Comparison of ENCODE assay signal across 12 cellular contexts in genomic region chr12:2387051-2387834, GRCh38.
DNase-seq lines count a peak whose midpoint lies in the region; ATAC-seq and TF ChIP-seq lines count a peak whose summit lies in the region.
"Had no signal": no experiment of that assay in that cellular context is flagged by ENCODE, and none has a peak within 500 bp of the region (broad histone marks: within the 10 kb centered on the region; RNA-seq: fewer than 3 reads in every experiment).

No MANE protein-coding gene starts in this region.

- no peaks in the 10 kb centered on the region for H3K79me2 ChIP-seq in PC-3 (ENCODE audit: low read length)

- no peaks in the 10 kb centered on the region for H3K36me3 ChIP-seq in PC-3 (ENCODE audit: low read depth, low read length)
- H3K36me3 ChIP-seq: BLaER1 treated with 17β-estradiol and CSF1 and Interleukin-3, amounts not matched to agents 10 nM and 100 nM; brain microvascular endothelial cell; vagina had no signal

- peaks cover 33% of the 10 kb centered on the region for H3K27me3 ChIP-seq in PC-3 (ENCODE audit: low read length)
- H3K27me3 ChIP-seq: BLaER1 treated with 17β-estradiol and CSF1 and Interleukin-3, amounts not matched to agents 10 nM and 100 nM; brain microvascular endothelial cell; vagina had no signal

- no peaks in the 10 kb centered on the region for H3K9me3 Mint-ChIP-seq in natural killer cell treated with Interleukin-12 subunit alpha and Interleukin-12 subunit beta and Interleukin-15 and Interleukin-18, amount 100 ng/mL, for 72 hours
- no peaks in the 10 kb centered on the region for H3K9me3 Mint-ChIP-seq in natural killer cell
- H3K9me3 Mint-ChIP-seq in HFFc6: no peaks in the 10 kb centered on the region
- H3K9me3 Mint-ChIP-seq in activated CD4-positive, alpha-beta memory T cell treated with anti-CD3 and anti-CD28 coated beads for 36 hours: no peaks in the 10 kb centered on the region
- H3K9me3 Mint-ChIP-seq: memory B cell had no signal

- H3K4me1 Mint-ChIP-seq in natural killer cell treated with Interleukin-12 subunit alpha and Interleukin-12 subunit beta and Interleukin-15 and Interleukin-18, amount 100 ng/mL, for 72 hours (ENCODE audit: low read depth in 2 of 2): no peaks in the 10 kb centered on the region
- no peaks in the 10 kb centered on the region for H3K4me1 Mint-ChIP-seq in natural killer cell
- peaks cover 21% of the 10 kb centered on the region for H3K4me1 Mint-ChIP-seq in HFFc6 (ENCODE audit: low read depth)
- no peaks in the 10 kb centered on the region for H3K4me1 Mint-ChIP-seq in activated CD4-positive, alpha-beta memory T cell treated with anti-CD3 and anti-CD28 coated beads for 36 hours (ENCODE audit: low read depth)
- H3K4me1 Mint-ChIP-seq: memory B cell had no signal

- H4K20me1 ChIP-seq in PC-3 (ENCODE audit: low read length): no peaks in the 10 kb centered on the region
- H4K20me1 ChIP-seq: BLaER1 treated with 17β-estradiol and CSF1 and Interleukin-3, amounts not matched to agents 10 nM and 100 nM had no signal

- no peaks in the 10 kb centered on the region for H3K9me3 ChIP-seq in PC-3 (ENCODE audit: low read length)
- H3K9me3 ChIP-seq: BLaER1 treated with 17β-estradiol and CSF1 and Interleukin-3, amounts not matched to agents 10 nM and 100 nM; vagina had no signal

- CTCF ChIA-PET in activated CD4-positive, alpha-beta memory T cell treated with anti-CD3 and anti-CD28 coated beads for 36 hours (lab: Charles Lee): interaction anchor here (1.0 to 1.3 kb wide), 2 partner anchors 14 to 196 kb away, joined by 3 read pairs; no protein-coding TSS in a partner anchor
- CTCF ChIA-PET in PC-3 (lab: Charles Lee): no interaction called here

- H3K4me3 ChIP-seq in PC-3 (ENCODE audit: low read length): no peak overlapping the region
- H3K4me3 ChIP-seq: BLaER1 treated with 17β-estradiol and CSF1 and Interleukin-3, amounts not matched to agents 10 nM and 100 nM; vagina had no signal

- no peak overlapping the region for H3K4me2 ChIP-seq in PC-3 (ENCODE audit: low read length)
- H3K4me2 ChIP-seq: BLaER1 treated with 17β-estradiol and CSF1 and Interleukin-3, amounts not matched to agents 10 nM and 100 nM had no signal

- no peaks in the 10 kb centered on the region for H3F3A ChIP-seq in PC-3 (ENCODE audit: low read length, unreplicated experiment)

- peak in 1 of 2 donors; percentile 73 for ATAC-seq in natural killer cell treated with Interleukin-12 subunit alpha and Interleukin-12 subunit beta and Interleukin-15 and Interleukin-18, amount 100 ng/mL, for 72 hours
- ATAC-seq in natural killer cell: no peak
- no peak for ATAC-seq in PC-3

- no TSS peak for BruUV-seq in PC-3 (replicated peaks; lab: Mats Ljungman, UMichigan)

- no peak overlapping the region for H3K9ac ChIP-seq in PC-3 (ENCODE audit: low read length)
- H3K9ac ChIP-seq: BLaER1 treated with 17β-estradiol and CSF1 and Interleukin-3, amounts not matched to agents 10 nM and 100 nM had no signal

- peaks cover 14 to 19% of the 10 kb centered on the region in 2 donors for H3K27me3 Mint-ChIP-seq in natural killer cell treated with Interleukin-12 subunit alpha and Interleukin-12 subunit beta and Interleukin-15 and Interleukin-18, amount 100 ng/mL, for 72 hours
- H3K27me3 Mint-ChIP-seq in natural killer cell (ENCODE audit: low read depth in 2 of 2): peaks cover 5 to 7% of the 10 kb centered on the region in 2 donors
- H3K27me3 Mint-ChIP-seq in HFFc6 (ENCODE audit: insufficient read depth): no peaks in the 10 kb centered on the region
- peaks cover 23% of the 10 kb centered on the region for H3K27me3 Mint-ChIP-seq in activated CD4-positive, alpha-beta memory T cell treated with anti-CD3 and anti-CD28 coated beads for 36 hours

- no peaks in the 10 kb centered on the region for H3K36me3 Mint-ChIP-seq in natural killer cell treated with Interleukin-12 subunit alpha and Interleukin-12 subunit beta and Interleukin-15 and Interleukin-18, amount 100 ng/mL, for 72 hours
- H3K36me3 Mint-ChIP-seq in natural killer cell: no peaks in the 10 kb centered on the region
- peaks cover 6% of the 10 kb centered on the region for H3K36me3 Mint-ChIP-seq in HFFc6 (ENCODE audit: low read depth)
- no peaks in the 10 kb centered on the region for H3K36me3 Mint-ChIP-seq in activated CD4-positive, alpha-beta memory T cell treated with anti-CD3 and anti-CD28 coated beads for 36 hours
- H3K36me3 Mint-ChIP-seq: memory B cell had no signal

- no peak overlapping the region for H2AFZ ChIP-seq in PC-3 (ENCODE audit: low read length)

- POLR2A ChIA-PET in activated CD4-positive, alpha-beta memory T cell treated with anti-CD3 and anti-CD28 coated beads for 36 hours (lab: Charles Lee): no interaction called here
- POLR2A ChIA-PET in PC-3 (lab: Charles Lee; ENCODE audit: unreplicated experiment): no interaction called here

- no peak overlapping the region for H3K4me3 Mint-ChIP-seq in natural killer cell treated with Interleukin-12 subunit alpha and Interleukin-12 subunit beta and Interleukin-15 and Interleukin-18, amount 100 ng/mL, for 72 hours
- no peak overlapping the region for H3K4me3 Mint-ChIP-seq in natural killer cell
- H3K4me3 Mint-ChIP-seq in HFFc6: no peak overlapping the region
- no peak overlapping the region for H3K4me3 Mint-ChIP-seq in activated CD4-positive, alpha-beta memory T cell treated with anti-CD3 and anti-CD28 coated beads for 36 hours
- H3K4me3 Mint-ChIP-seq: memory B cell had no signal

- H3K9me2 ChIP-seq in PC-3 (replicated peaks; ENCODE audit: low read length): no peaks in the 10 kb centered on the region

- H3K27ac ChIP-seq in PC-3 (ENCODE audit: low read length): no peak overlapping the region
- H3K27ac ChIP-seq: BLaER1 treated with 17β-estradiol and CSF1 and Interleukin-3, amounts not matched to agents 10 nM and 100 nM; brain microvascular endothelial cell; vagina had no signal

- H3K27ac Mint-ChIP-seq in natural killer cell treated with Interleukin-12 subunit alpha and Interleukin-12 subunit beta and Interleukin-15 and Interleukin-18, amount 100 ng/mL, for 72 hours: no peak overlapping the region
- no peak overlapping the region for H3K27ac Mint-ChIP-seq in natural killer cell
- no peak overlapping the region for H3K27ac Mint-ChIP-seq in HFFc6
- no peak overlapping the region for H3K27ac Mint-ChIP-seq in activated CD4-positive, alpha-beta memory T cell treated with anti-CD3 and anti-CD28 coated beads for 36 hours
- H3K27ac Mint-ChIP-seq: memory B cell had no signal

- no peak for TF ChIP-seq CTCF in natural killer cell (IDR thresholded peaks at IDR 0.05)
- TF ChIP-seq CTCF in HFFc6 (IDR thresholded peaks at IDR 0.05): no peak
- no peak for TF ChIP-seq CTCF in PC-3 (conservative IDR thresholded peaks at IDR 0.05; ENCODE audit: low read depth, low read length)

- DNase-seq in natural killer cell treated with Interleukin-12 subunit alpha and Interleukin-12 subunit beta and Interleukin-15 and Interleukin-18, amount 100 ng/mL, for 72 hours (ENCODE audit: low spot score): peak; percentile 20
- DNase-seq in natural killer cell (no peak), HFFc6 (peak; percentile 32), stromal cell of bone marrow (ENCODE audit: low read depth) (peak; percentile 49), PC-3 (no peak), NCI-H345 (lab: John Stamatoyannopoulos, UW) (no peak), DMS79 (lab: John Stamatoyannopoulos, UW) (no peak)
- peak; percentile 75 for DNase-seq in activated CD4-positive, alpha-beta memory T cell treated with anti-CD3 and anti-CD28 coated beads for 36 hours
- DNase-seq: brain microvascular endothelial cell had no signal

- intact Hi-C loops in natural killer cell (cut with micrococcal nuclease): no loop called here
- intact Hi-C loops in activated CD4-positive, alpha-beta memory T cell treated with anti-CD3 and anti-CD28 coated beads for 36 hours (cut with micrococcal nuclease): loop anchor here (1.0 to 5.0 kb wide), 3 partner anchors 29 to 305 kb away; no protein-coding TSS in a partner anchor
- intact Hi-C loops in PC-3 (cut with micrococcal nuclease): no loop called here

- no peaks in the 10 kb centered on the region for H3K4me1 ChIP-seq in PC-3 (ENCODE audit: insufficient read depth, low read length)

Comparison
In these comparisons a context has a peak if more than half of its experiments do, and no peak if none do; other contexts are left out.
1. DNase-seq: peak in natural killer cell treated with Interleukin-12 subunit alpha and Interleukin-12 subunit beta and Interleukin-15 and Interleukin-18, amount 100 ng/mL, for 72 hours (single experiment), HFFc6 (single experiment), activated CD4-positive, alpha-beta memory T cell treated with anti-CD3 and anti-CD28 coated beads for 36 hours (single experiment) and stromal cell of bone marrow (single experiment); none in natural killer cell (single experiment), PC-3 (single experiment), NCI-H345 (single experiment) and DMS79 (single experiment).